Comparison of ENCODE assay signal across 8 cellular contexts in the genomic region with DNA sequence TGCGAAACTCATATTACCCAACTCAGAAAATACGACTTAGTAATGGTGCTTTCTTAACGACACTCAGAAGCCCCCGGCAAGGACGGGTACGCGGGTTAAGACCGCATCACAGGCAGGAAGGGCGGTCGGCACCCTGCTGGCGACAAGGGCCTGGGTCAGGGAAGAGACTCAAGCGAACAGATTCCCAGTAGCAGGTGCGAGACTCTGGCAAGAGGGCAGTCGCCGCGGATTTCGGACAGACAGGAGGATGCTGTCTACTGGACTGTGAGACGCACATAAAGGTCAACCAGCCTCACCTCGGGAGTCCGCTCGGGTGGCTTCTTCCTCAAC. TPM values are rescaled to one million over a fixed set of nuclear protein-coding genes. Genes with fewer than 3 reads are reported as not detected.
A peak's percentile ranks its signal among the peaks of the same experiment; 100 is the strongest.
DNase-seq lines count a peak whose midpoint lies in the region; ATAC-seq, FAIRE-seq and TF ChIP-seq lines count a peak whose summit lies in the region.

No MANE protein-coding gene starts in this region.

- intact Hi-C loops in left cardiac atrium (cut with DNase I) = loop anchor here in 1 of 2 donors (2.0 to 5.0 kb wide), 2 partner anchors 37 to 162 kb away; a partner anchor contains a TSS

- DNase-seq in RKO (ENCODE audit: low spot score) = peak; percentile 78
- peak; percentile 66 for DNase-seq in left cardiac atrium
- DNase-seq in putamen (ENCODE audit: low spot score) = peak; percentile 53
- no peak for DNase-seq in D721Med (ENCODE audit: insufficient read length, low spot score)

- peak overlapping the region; percentile 94 for H3K27ac ChIP-seq in BLaER1

- H3K4me2 ChIP-seq in BLaER1 = peak overlapping the region; percentile 84

- H3K27me3 Mint-ChIP-seq in activated naive CD4-positive, alpha-beta T cell treated with anti-CD3 and anti-CD28 coated beads, Interleukin-2, amount 50 U/mL, for 24 hours = no peaks in the 10 kb centered on the region

- H3K36me3 ChIP-seq in BLaER1 = peaks cover 7% of the 10 kb centered on the region; the same call in 1 of the 2 replicates

- peak overlapping the region; percentile 98 for H3K4me3 Mint-ChIP-seq in activated naive CD4-positive, alpha-beta T cell treated with anti-CD3 and anti-CD28 coated beads, Interleukin-2, amount 50 U/mL, for 24 hours

- H3K4me1 Mint-ChIP-seq in activated naive CD4-positive, alpha-beta T cell treated with anti-CD3 and anti-CD28 coated beads, Interleukin-2, amount 50 U/mL, for 24 hours = peaks cover 26% of the 10 kb centered on the region

- peak overlapping the region; percentile 85 for H3K4me3 ChIP-seq in BLaER1

- H3K27me3 ChIP-seq in BLaER1 = no peaks in the 10 kb centered on the region

- no peak for TF ChIP-seq CTCF in D721Med (IDR thresholded peaks at IDR 0.05; ENCODE audit: insufficient read depth, missing control alignments)

- FAIRE-seq in D721Med (lab: Jason Lieb, UNC) = no peak

- ATAC-seq in GM18909 (IDR thresholded peaks at IDR 0.05; ENCODE audit: poor library complexity, unreplicated experiment) (peak; percentile 28), HG03196 (IDR thresholded peaks at IDR 0.05; ENCODE audit: unreplicated experiment) (peak; percentile 18), left cardiac atrium (peak; percentile 34 to 50)

- H3K9me3 Mint-ChIP-seq in activated naive CD4-positive, alpha-beta T cell treated with anti-CD3 and anti-CD28 coated beads, Interleukin-2, amount 50 U/mL, for 24 hours = no peaks in the 10 kb centered on the region

- H3K9me3 ChIP-seq in BLaER1 = no peaks in the 10 kb centered on the region

- H3K27ac Mint-ChIP-seq in activated naive CD4-positive, alpha-beta T cell treated with anti-CD3 and anti-CD28 coated beads, Interleukin-2, amount 50 U/mL, for 24 hours = peak overlapping the region; percentile 98

- peak overlapping the region; percentile 97 for H3K9ac ChIP-seq in BLaER1

- H4K20me1 ChIP-seq in BLaER1 = peaks cover 51% of the 10 kb centered on the region

- peaks cover 70% of the 10 kb centered on the region for H3K4me1 ChIP-seq in BLaER1

- peaks cover 2% of the 10 kb centered on the region for H3K36me3 Mint-ChIP-seq in activated naive CD4-positive, alpha-beta T cell treated with anti-CD3 and anti-CD28 coated beads, Interleukin-2, amount 50 U/mL, for 24 hours

RNA-seq across cellular contexts. Expression of a gene that starts 0.4 kb away (rescaled TPM):
- total RNA-seq in left cardiac atrium = 10 to 100 TPM in 1 of 2 donors, 1 to 10 TPM in 1; 8.4 to 14.6 TPM
